In genomic region chr3:112794622-112795172, GRCh38 we compare ENCODE assay signal across 16 cellular contexts. TPM values are rescaled to one million over a fixed set of nuclear protein-coding genes. Genes with fewer than 3 reads are reported as not detected.
DNase-seq lines count a peak whose midpoint lies in the region; ATAC-seq and TF ChIP-seq lines count a peak whose summit lies in the region.
"Had no signal": no experiment of that assay in that cellular context is flagged by ENCODE, and none has a peak within 500 bp of the region (broad histone marks: within the 10 kb centered on the region; RNA-seq: fewer than 3 reads in every experiment).

No MANE protein-coding gene starts in this region.

- H3K4me3 ChIP-seq in thyroid gland (replicated peaks in 1 of 3), result no peak overlapping the region

- H3K36me3 Mint-ChIP-seq in activated naive CD8-positive, alpha-beta T cell, result peaks cover 10% of the 10 kb centered on the region
- no peaks in the 10 kb centered on the region for H3K36me3 Mint-ChIP-seq in activated naive CD8-positive, alpha-beta T cell treated with anti-CD3 and anti-CD28 coated beads for 36 hours
- H3K36me3 Mint-ChIP-seq: natural killer cell treated with Interleukin-12 subunit alpha and Interleukin-12 subunit beta and Interleukin-15 and Interleukin-18, amount 100 ng/mL, for 72 hours had no signal

- H3K9me3 Mint-ChIP-seq in activated naive CD8-positive, alpha-beta T cell (ENCODE audit: low read depth), result peaks cover 3% of the 10 kb centered on the region
- H3K9me3 Mint-ChIP-seq in activated naive CD8-positive, alpha-beta T cell treated with anti-CD3 and anti-CD28 coated beads for 36 hours, result no peaks in the 10 kb centered on the region
- H3K9me3 Mint-ChIP-seq: natural killer cell treated with Interleukin-12 subunit alpha and Interleukin-12 subunit beta and Interleukin-15 and Interleukin-18, amount 100 ng/mL, for 72 hours had no signal

- H3K4me1 ChIP-seq in thyroid gland, result peaks cover 31 to 43% of the 10 kb centered on the region in 2 donors

- WGBS in thyroid gland, 2 donors, result 27 to 37% methylated on average over 6 of the region's 6 CpGs

- H3K27me3 ChIP-seq in thyroid gland, result no peaks in the 10 kb centered on the region

- no peaks in the 10 kb centered on the region for H3K27me3 Mint-ChIP-seq in activated naive CD8-positive, alpha-beta T cell
- H3K27me3 Mint-ChIP-seq in activated naive CD8-positive, alpha-beta T cell treated with anti-CD3 and anti-CD28 coated beads for 36 hours, result no peaks in the 10 kb centered on the region
- H3K27me3 Mint-ChIP-seq: activated CD8-positive, alpha-beta memory T cell treated with anti-CD3 and anti-CD28 coated beads, Interleukin-2, amount 10 ng/mL, durations not matched to agents 7 days and 5 days had no signal

- peak overlapping the region; percentile 13 to 69 (median 47) for H3K27ac ChIP-seq in thyroid gland

- peak overlapping the region; percentile 16 for H3K27ac Mint-ChIP-seq in activated naive CD8-positive, alpha-beta T cell
- no peak overlapping the region for H3K27ac Mint-ChIP-seq in activated naive CD8-positive, alpha-beta T cell treated with anti-CD3 and anti-CD28 coated beads for 36 hours
- H3K27ac Mint-ChIP-seq: activated CD8-positive, alpha-beta memory T cell treated with anti-CD3 and anti-CD28 coated beads, Interleukin-2, amount 10 ng/mL, durations not matched to agents 7 days and 5 days; natural killer cell treated with Interleukin-12 subunit alpha and Interleukin-12 subunit beta and Interleukin-15 and Interleukin-18, amount 100 ng/mL, for 72 hours had no signal

- H3K4me1 Mint-ChIP-seq in activated naive CD8-positive, alpha-beta T cell (ENCODE audit: low read depth), result peaks cover 29% of the 10 kb centered on the region
- H3K4me1 Mint-ChIP-seq in activated naive CD8-positive, alpha-beta T cell treated with anti-CD3 and anti-CD28 coated beads for 36 hours, result peaks cover 12% of the 10 kb centered on the region

- TF ChIP-seq CTCF in thyroid gland (IDR thresholded peaks at IDR 0.05), result no peak

- H3K9me3 ChIP-seq in thyroid gland, result no peaks in the 10 kb centered on the region

- no peaks in the 10 kb centered on the region for H3K36me3 ChIP-seq in thyroid gland

- no peak for DNase-seq in activated naive CD8-positive, alpha-beta T cell treated with anti-CD3 and anti-CD28 coated beads for 36 hours
- DNase-seq in SKM-1 treated with dmso at 0.1 percent for 144 hours (lab: John Stamatoyannopoulos, UW; ENCODE audit: unreplicated experiment), result peak; percentile 79
- DNase-seq in left lobe of liver (ENCODE audit: low spot score), result no peak
- peak; percentile 19 to 41 for DNase-seq in thyroid gland
- no peak for DNase-seq in SHP77 treated with DMSO at 0.1 percent for 48 hours (lab: John Stamatoyannopoulos, UW)
- DNase-seq in mesenteric fat pad (ENCODE audit: low spot score), result no peak
- DNase-seq: activated CD8-positive, alpha-beta memory T cell treated with anti-CD3 and anti-CD28 coated beads, Interleukin-2, amount 10 ng/mL, durations not matched to agents 7 days and 5 days; anterior cingulate cortex; GOT3; Karpas-422; NCI-H524 treated with DMSO at 0.1 percent for 48 hours had no signal

- ATAC-seq in left lobe of liver (peak; percentile 69), GM21619 (IDR thresholded peaks at IDR 0.05; ENCODE audit: unreplicated experiment) (no peak)
- ATAC-seq: activated CD8-positive, alpha-beta memory T cell treated with anti-CD3 and anti-CD28 coated beads, Interleukin-2, amount 10 ng/mL, durations not matched to agents 7 days and 5 days; natural killer cell treated with Interleukin-12 subunit alpha and Interleukin-12 subunit beta and Interleukin-15 and Interleukin-18, amount 100 ng/mL, for 72 hours had no signal

- no peak for TF ChIP-seq POLR2A in thyroid gland (IDR thresholded peaks at IDR 0.05)

- intact Hi-C loops in thyroid gland (cut with DNase I), result no loop called here

- H3K4me3 Mint-ChIP-seq in activated naive CD8-positive, alpha-beta T cell, result no peak overlapping the region
- no peak overlapping the region for H3K4me3 Mint-ChIP-seq in activated naive CD8-positive, alpha-beta T cell treated with anti-CD3 and anti-CD28 coated beads for 36 hours
- H3K4me3 Mint-ChIP-seq: activated CD8-positive, alpha-beta memory T cell treated with anti-CD3 and anti-CD28 coated beads, Interleukin-2, amount 10 ng/mL, durations not matched to agents 7 days and 5 days; natural killer cell treated with Interleukin-12 subunit alpha and Interleukin-12 subunit beta and Interleukin-15 and Interleukin-18, amount 100 ng/mL, for 72 hours had no signal

RNA-seq across cellular contexts. Expression of gene CD200R1L, which starts 52.0 kb away (rescaled TPM):
- not detected for total RNA-seq in activated naive CD8-positive, alpha-beta T cell treated with anti-CD3 and anti-CD28 coated beads for 36 hours
- total RNA-seq in left lobe of liver (not detected), thyroid gland (not detected), mesenteric fat pad (not detected)
- total RNA-seq: A673; activated CD8-positive, alpha-beta memory T cell treated with anti-CD3 and anti-CD28 coated beads, Interleukin-2, amount 10 ng/mL, durations not matched to agents 7 days and 5 days; natural killer cell treated with Interleukin-12 subunit alpha and Interleukin-12 subunit beta and Interleukin-15 and Interleukin-18, amount 100 ng/mL, for 72 hours; T-helper 1 cell treated with Interleukin-12 subunit alpha and Interleukin-12 subunit beta and Interleukin-4 antibody, amounts not matched to agents 30 ng/mL and 1 ng/mL, for 36 hours had no signal

Comparison
In these comparisons a context has a peak if more than half of its experiments do, and no peak if none do; other contexts are left out.
1. DNase-seq: peak in SKM-1 treated with dmso at 0.1 percent for 144 hours (single experiment) and thyroid gland (2 of 2); none in activated naive CD8-positive, alpha-beta T cell treated with anti-CD3 and anti-CD28 coated beads for 36 hours (single experiment), left lobe of liver (single experiment), SHP77 treated with DMSO at 0.1 percent for 48 hours (single experiment) and mesenteric fat pad (single experiment).